Comparison of ENCODE assay signal across 11 cellular contexts in the genomic region with DNA sequence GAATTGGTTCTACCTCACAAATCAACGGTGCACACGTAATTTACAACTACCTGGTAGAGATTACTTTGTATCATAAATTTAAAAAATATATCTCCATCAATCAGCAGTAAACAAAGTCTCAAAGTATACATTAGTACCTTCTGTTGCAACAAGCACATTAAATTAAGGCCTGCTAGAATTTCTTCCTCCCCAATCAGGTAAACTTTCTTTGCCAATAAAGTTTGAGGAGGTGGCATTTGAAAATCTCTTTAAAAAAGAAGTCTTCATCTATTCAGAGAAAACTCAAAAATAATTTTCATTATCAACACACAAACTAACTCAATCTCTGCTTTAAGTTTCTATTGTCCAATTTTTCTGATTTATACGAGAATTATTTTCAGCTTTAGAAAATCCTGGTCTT. TPM values are rescaled to one million over a fixed set of nuclear protein-coding genes. Genes with fewer than 3 reads are reported as not detected.
DNase-seq lines count a peak whose midpoint lies in the region; ATAC-seq and TF ChIP-seq lines count a peak whose summit lies in the region.
"Had no signal": no experiment of that assay in that cellular context is flagged by ENCODE, and none has a peak within 500 bp of the region (broad histone marks: within the 10 kb centered on the region; RNA-seq: fewer than 3 reads in every experiment).

No MANE protein-coding gene starts in this region.

- peaks cover 8% of the 10 kb centered on the region for H3K27me3 Mint-ChIP-seq in CD4-positive, CD25-positive, alpha-beta regulatory T cell
- H3K27me3 Mint-ChIP-seq in natural killer cell (ENCODE audit: low read depth in 2 of 2), result no peaks in the 10 kb centered on the region

- no peak for TF ChIP-seq CTCF in KMS-11 (conservative IDR thresholded peaks at IDR 0.05; ENCODE audit: low read depth, low read length)
- TF ChIP-seq CTCF in breast epithelium (IDR thresholded peaks at IDR 0.05), result no peak
- no peak for TF ChIP-seq CTCF in natural killer cell (IDR thresholded peaks at IDR 0.05)
- TF ChIP-seq CTCF in GM10248 (IDR thresholded peaks at IDR 0.05; ENCODE audit: control extremely low read depth, extremely low read depth, low read depth, missing control alignments), result no peak

- H4K20me1 ChIP-seq in KMS-11 (ENCODE audit: insufficient read depth), result peaks cover 75% of the 10 kb centered on the region

- H3K4me3 Mint-ChIP-seq in CD4-positive, CD25-positive, alpha-beta regulatory T cell, result peak overlapping the region; percentile 97 to 99 (median 98)
- H3K4me3 Mint-ChIP-seq in natural killer cell, result peak overlapping the region; percentile 95

- no peak for ATAC-seq in CD4-positive, CD25-positive, alpha-beta regulatory T cell (ENCODE audit: low read depth in 2 of 2)
- ATAC-seq in natural killer cell, result no peak

- no peak for TF ChIP-seq POLR2A in breast epithelium (IDR thresholded peaks at IDR 0.05)

- no peaks in the 10 kb centered on the region for H3K9me3 Mint-ChIP-seq in CD4-positive, CD25-positive, alpha-beta regulatory T cell
- H3K9me3 Mint-ChIP-seq in natural killer cell, result no peaks in the 10 kb centered on the region

- H3K36me3 Mint-ChIP-seq in CD4-positive, CD25-positive, alpha-beta regulatory T cell, result peaks cover 69% of the 10 kb centered on the region
- H3K36me3 Mint-ChIP-seq in natural killer cell, result peaks cover 72% of the 10 kb centered on the region

- no peak overlapping the region; the same call in 1 of the 2 replicates for H3K9ac ChIP-seq in KMS-11

- H3K27ac Mint-ChIP-seq in CD4-positive, CD25-positive, alpha-beta regulatory T cell, result no peak overlapping the region
- H3K27ac Mint-ChIP-seq in natural killer cell, result peak overlapping the region; percentile 97 to 99

- H3K4me3 ChIP-seq in CD4-positive, CD25-positive, alpha-beta regulatory T cell (ENCODE audit: low read depth, low read length), result peak overlapping the region; percentile 99
- H3K4me3 ChIP-seq in KMS-11 (IDR thresholded peaks at IDR 0.05; ENCODE audit: insufficient read depth, low read depth, low read length) (no peak overlapping the region), breast epithelium (peak overlapping the region; percentile 1 to 98 (median 97))

- DNase-seq in CD4-positive, CD25-positive, alpha-beta regulatory T cell, result no peak
- DNase-seq in breast epithelium (ENCODE audit: low spot score in 2 of 2) (no peak), natural killer cell (no peak), SHP77 (lab: John Stamatoyannopoulos, UW) (no peak), HPDE6-E6E7 (ENCODE audit: extremely low spot score) (no peak), kidney tubule cell (ENCODE audit: low spot score) (no peak), GM10248 (ENCODE audit: extremely low spot score) (no peak)
- DNase-seq: foreskin fibroblast; MV-4-11; stimulated activated naive CD4-positive, alpha-beta T cell had no signal

- peak overlapping the region; percentile 48 for H3K27ac ChIP-seq in CD4-positive, CD25-positive, alpha-beta regulatory T cell (ENCODE audit: insufficient read depth, low read length, poor library complexity, severe bottlenecking)
- H3K27ac ChIP-seq in KMS-11, result peak overlapping the region; percentile 13; the same call in 1 of the 2 replicates
- H3K27ac ChIP-seq in breast epithelium, result no peak overlapping the region

- CTCF ChIA-PET in GM10248 (lab: Yijun Ruan, JAX), result interaction anchor here (2.6 kb wide), 1 partner anchor 18 kb away, joined by 14 read pairs; no protein-coding TSS in a partner anchor

- peaks cover 64% of the 10 kb centered on the region for H3K4me1 ChIP-seq in CD4-positive, CD25-positive, alpha-beta regulatory T cell (ENCODE audit: control insufficient read depth, insufficient read depth, low read length, poor library complexity, severe bottlenecking)
- peaks cover 77% of the 10 kb centered on the region for H3K4me1 ChIP-seq in KMS-11 (ENCODE audit: low read depth, poor library complexity, severe bottlenecking)
- H3K4me1 ChIP-seq in breast epithelium, result peaks cover 0 to 44% of the 10 kb centered on the region in 2 donors

- H3K4me2 ChIP-seq in KMS-11, result peak overlapping the region; percentile 97

- H3K79me2 ChIP-seq in KMS-11 (ENCODE audit: insufficient read depth, low read depth), result peaks cover 93% of the 10 kb centered on the region

- no peak overlapping the region for H2AFZ ChIP-seq in KMS-11 (ENCODE audit: low read depth)

- peaks cover 53 to 83% (median 70%) of the 10 kb centered on the region in 4 donors for H3K4me1 Mint-ChIP-seq in CD4-positive, CD25-positive, alpha-beta regulatory T cell
- peaks cover 77 to 83% of the 10 kb centered on the region in 2 donors for H3K4me1 Mint-ChIP-seq in natural killer cell

- H3K27me3 ChIP-seq in CD4-positive, CD25-positive, alpha-beta regulatory T cell (ENCODE audit: control insufficient read depth, insufficient read depth, low read length), result no peaks in the 10 kb centered on the region
- H3K27me3 ChIP-seq in KMS-11 (ENCODE audit: insufficient read depth, low read depth), result no peaks in the 10 kb centered on the region
- H3K27me3 ChIP-seq in breast epithelium, result no peaks in the 10 kb centered on the region

- intact Hi-C loops in breast epithelium (cut with DNase I; ENCODE audit: low total_unique reads), result no loop called here
- intact Hi-C loops in natural killer cell (cut with micrococcal nuclease), result no loop called here

- no peaks in the 10 kb centered on the region for H3K9me3 ChIP-seq in CD4-positive, CD25-positive, alpha-beta regulatory T cell (ENCODE audit: control insufficient read depth in 2 of 2, low read length in 2 of 2)
- H3K9me3 ChIP-seq in breast epithelium, result no peaks in the 10 kb centered on the region

- peaks cover 82% of the 10 kb centered on the region for H3K36me3 ChIP-seq in CD4-positive, CD25-positive, alpha-beta regulatory T cell (ENCODE audit: control insufficient read depth, insufficient read depth, low read length)
- H3K36me3 ChIP-seq in KMS-11 (ENCODE audit: insufficient read depth), result peaks cover 74% of the 10 kb centered on the region
- peaks cover 18% of the 10 kb centered on the region for H3K36me3 ChIP-seq in breast epithelium

- POLR2A ChIA-PET in GM10248 (lab: Yijun Ruan, JAX), result interaction anchor here (1.4 kb wide), 1 partner anchor 19 kb away, joined by 6 read pairs; no protein-coding TSS in a partner anchor

RNA-seq across cellular contexts. Expression of a gene that starts 4.4 kb away (rescaled TPM):
- 1,080 TPM for total RNA-seq in CD4-positive, CD25-positive, alpha-beta regulatory T cell
- polyA plus RNA-seq in CD4-positive, CD25-positive, alpha-beta regulatory T cell, result 10 to 100 TPM; 48.7 to 71.3 (median 57.9) TPM
- total RNA-seq in breast epithelium (100 to 1,000 TPM; 270 to 573 (median 300) TPM), natural killer cell (1,000 to 10,000 TPM; 1,104 to 1,331 (median 1,220) TPM)

Comparison
In these comparisons a context has a peak if more than half of its experiments do, and no peak if none do; other contexts are left out.
1. H3K27ac ChIP-seq: peak in CD4-positive, CD25-positive, alpha-beta regulatory T cell (single experiment) and KMS-11 (single experiment); none in breast epithelium (0 of 2).
2. H3K27ac Mint-ChIP-seq: peak in natural killer cell (2 of 2); none in CD4-positive, CD25-positive, alpha-beta regulatory T cell (0 of 3).